In the genomic region with DNA sequence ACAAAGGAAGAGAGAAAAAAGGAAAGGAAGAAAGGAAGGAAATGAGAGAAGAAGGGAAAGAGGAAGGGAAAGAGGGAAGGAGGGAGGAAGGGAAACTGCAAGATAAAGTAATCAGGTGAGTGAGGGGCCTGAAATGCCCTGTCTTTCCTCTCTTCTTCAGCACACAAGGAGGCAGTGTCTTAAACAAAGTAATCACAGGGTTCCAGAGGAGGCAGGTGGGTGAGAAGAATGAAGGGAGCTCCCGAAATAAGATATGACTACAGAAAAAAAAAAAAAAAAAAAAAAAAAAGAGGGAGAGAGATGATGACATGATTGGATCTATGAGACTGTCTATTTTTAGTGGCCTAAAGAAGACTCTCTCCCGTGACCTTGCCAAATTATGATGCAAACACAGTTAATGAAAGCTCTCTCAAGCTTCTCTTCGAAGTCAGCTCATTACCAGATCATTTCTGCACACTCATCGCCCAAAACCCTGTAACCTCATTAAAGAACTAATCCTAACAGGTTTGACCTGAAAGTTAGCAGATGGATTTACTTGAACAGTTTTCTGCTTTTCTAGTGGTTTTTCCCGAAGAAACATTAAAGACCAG, we compare ENCODE assay signal across 14 cellular contexts. TPM values are rescaled to one million over a fixed set of nuclear protein-coding genes. Genes with fewer than 3 reads are reported as not detected.
DNase-seq lines count a peak whose midpoint lies in the region; ATAC-seq and TF ChIP-seq lines count a peak whose summit lies in the region.
"Had no signal": no experiment of that assay in that cellular context is flagged by ENCODE, and none has a peak within 500 bp of the region (broad histone marks: within the 10 kb centered on the region; RNA-seq: fewer than 3 reads in every experiment).

No MANE protein-coding gene starts in this region.

- H3K9me3 ChIP-seq in PC-3 (ENCODE audit: low read length) (no peaks in the 10 kb centered on the region), esophagus muscularis mucosa (no peaks in the 10 kb centered on the region), psoas muscle (no peaks in the 10 kb centered on the region), testis (no peaks in the 10 kb centered on the region)

- H3K36me3 ChIP-seq in PC-3 (ENCODE audit: low read depth, low read length) (no peaks in the 10 kb centered on the region; the same call in none of the 2 replicates), esophagus muscularis mucosa (no peaks in the 10 kb centered on the region), psoas muscle (ENCODE audit: insufficient read depth in 1 of 2, low read depth in 1 of 2) (no peaks in the 10 kb centered on the region), testis (ENCODE audit: low read depth, missing control alignments) (no peaks in the 10 kb centered on the region)

- 48% methylated on average over 5 of the region's 5 CpGs for WGBS in esophagus muscularis mucosa
- 20 to 35% (median 23%) methylated on average over 5 of the region's 5 CpGs for WGBS in psoas muscle, 3 donors
- WGBS in testis, 2 donors = 52 to 57% methylated on average over 5 of the region's 5 CpGs

- H3K4me2 ChIP-seq in PC-3 (ENCODE audit: low read length) = no peak overlapping the region

- no peaks in the 10 kb centered on the region for H3K9me2 ChIP-seq in PC-3 (replicated peaks; ENCODE audit: low read length)

- H3K9ac ChIP-seq in PC-3 (ENCODE audit: low read length) = peak overlapping the region; percentile 38; the same call in 1 of the 2 replicates

- no peak for ATAC-seq in PC-3
- peak; percentile 29 to 55 (median 40) for ATAC-seq in psoas muscle
- ATAC-seq in GM18498 (IDR thresholded peaks at IDR 0.05; ENCODE audit: unreplicated experiment) = no peak
- no peak for ATAC-seq in GM18861 (IDR thresholded peaks at IDR 0.05; ENCODE audit: unreplicated experiment)
- ATAC-seq: effector memory CD8-positive, alpha-beta T cell had no signal

- H4K20me1 ChIP-seq in PC-3 (ENCODE audit: low read length) = no peaks in the 10 kb centered on the region; the same call in 1 of the 2 replicates

- H3K27me3 ChIP-seq in PC-3 (ENCODE audit: low read length) (no peaks in the 10 kb centered on the region), esophagus muscularis mucosa (no peaks in the 10 kb centered on the region), psoas muscle (ENCODE audit: insufficient read depth in 3 of 3, low read length in 2 of 3) (no peaks in the 10 kb centered on the region), testis (no peaks in the 10 kb centered on the region)

- H3F3A ChIP-seq in PC-3 (ENCODE audit: low read length, unreplicated experiment) = no peaks in the 10 kb centered on the region

- intact Hi-C loops in PC-3 (cut with micrococcal nuclease) = no loop called here
- intact Hi-C loops in esophagus muscularis mucosa (cut with DNase I) = loop anchor here (10.0 kb wide), 1 partner anchor 47 kb away; no protein-coding TSS in a partner anchor
- intact Hi-C loops in psoas muscle (cut with DNase I) = loop anchor here in 1 of 2 donors (5.0 kb wide), 1 partner anchor 54 kb away; a partner anchor contains a TSS
- intact Hi-C loops in testis (cut with DNase I; ENCODE audit: low total_unique reads) = no loop called here

- peaks cover 40% of the 10 kb centered on the region for H3K4me1 ChIP-seq in PC-3 (ENCODE audit: insufficient read depth, low read length)
- H3K4me1 ChIP-seq in esophagus muscularis mucosa = peaks cover 18 to 51% (median 47%) of the 10 kb centered on the region in 4 donors
- H3K4me1 ChIP-seq in psoas muscle = peaks cover 26% of the 10 kb centered on the region
- peaks cover 4% of the 10 kb centered on the region for H3K4me1 ChIP-seq in testis

- TF ChIP-seq EP300 in esophagus muscularis mucosa (IDR thresholded peaks at IDR 0.05) = no peak

- H3K27ac ChIP-seq in PC-3 (ENCODE audit: low read length) (peak overlapping the region; percentile 92), esophagus muscularis mucosa (replicated peaks in 1 of 4) (peak overlapping the region in 1 of 4 donors; percentile 32), psoas muscle (peak overlapping the region; percentile 93), testis (no peak overlapping the region)

- CTCF ChIA-PET in PC-3 (lab: Charles Lee) = no interaction called here

- BruUV-seq in PC-3 (replicated peaks; lab: Mats Ljungman, UMichigan) = no TSS peak

- peak; percentile 72 for DNase-seq in EL
- DNase-seq in PC-3 = no peak
- DNase-seq in esophagus muscularis mucosa (ENCODE audit: extremely low spot score) = peak; percentile 14
- no peak for DNase-seq in psoas muscle
- no peak for DNase-seq in AML-193 (lab: John Stamatoyannopoulos, UW)
- DNase-seq in testis = no peak
- DNase-seq: activated CD8-positive, alpha-beta memory T cell treated with anti-CD3 and anti-CD28 coated beads, Interleukin-2, amount 50 U/mL, for 4 hours; effector memory CD8-positive, alpha-beta T cell; NCI-H345; posterior cingulate gyrus; stimulated activated CD4-positive, alpha-beta T cell treated with anti-CD3 and anti-CD28 coated beads, Interleukin-2, amount 100 ng/mL, for 48 hours; stimulated activated naive CD4-positive, alpha-beta T cell treated with Interleukin-2 at 50 U/mL for 16 hours had no signal

- H3K79me2 ChIP-seq in PC-3 (ENCODE audit: low read length) = peaks cover 94% of the 10 kb centered on the region

- no peak overlapping the region for H3K4me3 ChIP-seq in PC-3 (ENCODE audit: low read length)
- H3K4me3 ChIP-seq in esophagus muscularis mucosa = no peak overlapping the region
- H3K4me3 ChIP-seq in psoas muscle = no peak overlapping the region
- no peak overlapping the region for H3K4me3 ChIP-seq in testis

- POLR2A ChIA-PET in PC-3 (lab: Charles Lee; ENCODE audit: unreplicated experiment) = no interaction called here

- no peak for TF ChIP-seq POLR2A in esophagus muscularis mucosa (IDR thresholded peaks at IDR 0.05; ENCODE audit: low read depth)
- no peak for TF ChIP-seq POLR2A in testis (IDR thresholded peaks at IDR 0.05)

- TF ChIP-seq CTCF in PC-3 (conservative IDR thresholded peaks at IDR 0.05; ENCODE audit: low read depth, low read length) = no peak
- no peak for TF ChIP-seq CTCF in esophagus muscularis mucosa (IDR thresholded peaks at IDR 0.05)
- peak; percentile 21 for TF ChIP-seq CTCF in psoas muscle (IDR thresholded peaks at IDR 0.05)
- TF ChIP-seq CTCF in testis (IDR thresholded peaks at IDR 0.05) = no peak

- no peak overlapping the region for H2AFZ ChIP-seq in PC-3 (ENCODE audit: low read length)

RNA-seq across cellular contexts. Expression of a gene that starts 53.6 kb away (rescaled TPM):
- 111 and 172 TPM in 2 replicates for total RNA-seq in PC-3 (2014; rRNA removed)
- total RNA-seq in esophagus muscularis mucosa = 10 to 100 TPM; 22.4 to 47.8 (median 35.6) TPM
- 10 to 100 TPM in 2 of 4 donors, 1 to 10 TPM in 2; 3.2 to 16.8 (median 7.8) TPM for total RNA-seq in psoas muscle
- polyA plus RNA-seq in psoas muscle = under 1 TPM; 0.33 to 0.71 (median 0.62) TPM
- total RNA-seq in testis = 10 to 100 TPM; 24.0 to 32.8 TPM
- polyA plus RNA-seq in testis (ENCODE audit: insufficient read depth, low read depth, low replicate concordance) = 32.5 TPM

Comparison
In these comparisons a context has a peak if more than half of its experiments do, and no peak if none do; other contexts are left out.
1. DNase-seq: peak in EL (single experiment) and esophagus muscularis mucosa (single experiment); none in PC-3 (single experiment), psoas muscle (0 of 2), AML-193 (0 of 2) and testis (single experiment).
2. ATAC-seq: peak in psoas muscle (4 of 4); none in PC-3 (single experiment), GM18498 (single experiment) and GM18861 (single experiment).
3. H3K27ac ChIP-seq: peak in PC-3 (single experiment) and psoas muscle (single experiment); none in testis (0 of 2).